ENCODE assay signal across 21 cellular contexts in the genomic region with DNA sequence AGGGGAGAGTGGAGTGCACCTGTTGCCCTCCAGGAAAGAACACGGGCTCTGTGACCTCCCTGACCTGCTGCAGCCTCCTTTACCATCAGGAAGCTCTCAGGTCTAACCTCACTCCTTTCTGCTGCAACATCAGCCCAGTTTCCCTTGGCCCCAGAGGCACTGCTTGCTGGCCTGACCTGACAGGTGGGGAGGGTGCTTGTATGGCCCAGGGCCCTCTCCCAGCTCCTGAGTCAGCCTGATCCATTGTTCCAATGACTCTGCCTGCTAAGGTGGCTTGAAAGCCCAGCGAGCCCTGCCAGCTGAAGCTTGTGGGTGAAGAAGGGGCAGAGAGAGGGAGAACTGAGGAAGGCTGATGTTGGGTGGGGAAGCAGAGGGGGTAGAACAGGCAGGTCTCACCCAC. TPM values are rescaled to one million over a fixed set of nuclear protein-coding genes. Genes with fewer than 3 reads are reported as not detected.
"Had no signal": no experiment of that assay in that cellular context is flagged by ENCODE, and none has a peak within 500 bp of the region (broad histone marks: within the 10 kb centered on the region; RNA-seq: fewer than 3 reads in every experiment).

No MANE protein-coding gene starts in this region.

- H3K4me3 ChIP-seq: gastrocnemius medialis, lower lobe of right lung, pancreas, right lobe of liver, smooth muscle cell, thoracic aorta, upper lobe of right lung had no signal

- H3K27me3 ChIP-seq: gastrocnemius medialis, neutrophil, pancreas, right lobe of liver, upper lobe of right lung had no signal

- H3K4me1 ChIP-seq: gastrocnemius medialis, pancreas, right lobe of liver, upper lobe of right lung had no signal

- ATAC-seq: activated naive CD4-positive, alpha-beta T cell treated with anti-CD3 and anti-CD28 coated beads, Interleukin-2, amount 50 U/mL, for 72 hours; gastrocnemius medialis; lower lobe of right lung; naive thymus-derived CD8-positive, alpha-beta T cell; pancreas; right lobe of liver; stimulated activated memory B cell treated with anti-CD40 and anti-IgM and Interleukin-4, amounts not matched to agents 10 μg/mL and 1 μg/mL and 100 μg/mL, for 72 hours; upper lobe of right lung had no signal

- H3K36me3 ChIP-seq: gastrocnemius medialis, lower lobe of right lung, neutrophil, pancreas, right lobe of liver, thoracic aorta, upper lobe of right lung had no signal

- H3K9me3 ChIP-seq: gastrocnemius medialis, lower lobe of right lung, neutrophil, pancreas, right lobe of liver, thoracic aorta, upper lobe of right lung had no signal

- DNase-seq: activated CD4-positive, alpha-beta memory T cell treated with anti-CD3 and anti-CD28 coated beads for 36 hours; activated gamma-delta T cell treated with Interleukin-2 at 50 U/mL for 16 hours; activated T-cell treated with anti-CD3 and anti-CD28 coated beads for 4 hours; effector CD8-positive, alpha-beta T cell; gastrocnemius medialis; head of caudate nucleus; lower lobe of right lung; naive thymus-derived CD8-positive, alpha-beta T cell; pancreas; right lobe of liver; stimulated activated CD4-positive, alpha-beta T cell treated with anti-CD3 and anti-CD28 coated beads, Interleukin-4, amount 100 ng/mL, for 24 hours; upper lobe of right lung had no signal

- H3K27ac ChIP-seq: gastrocnemius medialis, lower lobe of right lung, neutrophil, pancreas, right lobe of liver, thoracic aorta, upper lobe of right lung had no signal

- H3K4me2 ChIP-seq: smooth muscle cell had no signal

RNA-seq across cellular contexts. Expression of gene KRT78, which starts 13.2 kb away (rescaled TPM):
- total RNA-seq: activated CD4-positive, alpha-beta memory T cell treated with anti-CD3 and anti-CD28 coated beads for 36 hours; activated naive CD4-positive, alpha-beta T cell treated with anti-CD3 and anti-CD28 coated beads, Interleukin-2, amount 50 U/mL, for 72 hours; activated T-helper 1 cell treated with anti-CD3 and anti-CD28 coated beads, Interleukin-12 subunit alpha, Interleukin-12 subunit beta, Interleukin-2, Interleukin-4 antibody, amounts not matched to agents 30 ng/mL and 10 ng/mL and 1 ng/mL, durations not matched to agents 14 hours and 24 hours and 36 hours; cerebellum; endothelial cell of umbilical vein; gastrocnemius medialis; lower lobe of right lung; mesenteric fat pad; naive thymus-derived CD8-positive, alpha-beta T cell; right lobe of liver; thoracic aorta; upper lobe of right lung had no signal
- polyA plus RNA-seq: endothelial cell of umbilical vein; naive thymus-derived CD8-positive, alpha-beta T cell had no signal

RNA-seq across cellular contexts. Expression of gene KRT79, which starts 27.9 kb away (rescaled TPM):
- total RNA-seq: activated CD4-positive, alpha-beta memory T cell treated with anti-CD3 and anti-CD28 coated beads for 36 hours; activated T-helper 1 cell treated with anti-CD3 and anti-CD28 coated beads, Interleukin-12 subunit alpha, Interleukin-12 subunit beta, Interleukin-2, Interleukin-4 antibody, amounts not matched to agents 30 ng/mL and 10 ng/mL and 1 ng/mL, durations not matched to agents 14 hours and 24 hours and 36 hours; cerebellum; endothelial cell of umbilical vein; gastrocnemius medialis; naive thymus-derived CD8-positive, alpha-beta T cell; right lobe of liver; thoracic aorta had no signal
- polyA plus RNA-seq: endothelial cell of umbilical vein; naive thymus-derived CD8-positive, alpha-beta T cell; pancreas had no signal

RNA-seq across cellular contexts. Expression of gene KRT8, which starts 42.9 kb away (rescaled TPM):
- polyA plus RNA-seq: naive thymus-derived CD8-positive, alpha-beta T cell had no signal

RNA-seq across cellular contexts. Expression of gene KRT4, which starts 48.1 kb away (rescaled TPM):
- total RNA-seq: activated CD4-positive, alpha-beta memory T cell treated with anti-CD3 and anti-CD28 coated beads for 36 hours; activated naive CD4-positive, alpha-beta T cell treated with anti-CD3 and anti-CD28 coated beads, Interleukin-2, amount 50 U/mL, for 72 hours; activated T-helper 1 cell treated with anti-CD3 and anti-CD28 coated beads, Interleukin-12 subunit alpha, Interleukin-12 subunit beta, Interleukin-2, Interleukin-4 antibody, amounts not matched to agents 30 ng/mL and 10 ng/mL and 1 ng/mL, durations not matched to agents 14 hours and 24 hours and 36 hours; cerebellum; endothelial cell of umbilical vein; gastrocnemius medialis; mesenteric fat pad; naive thymus-derived CD8-positive, alpha-beta T cell; right lobe of liver; smooth muscle cell; thoracic aorta had no signal
- polyA plus RNA-seq: endothelial cell of umbilical vein; naive thymus-derived CD8-positive, alpha-beta T cell; smooth muscle cell had no signal
